8 cellular contexts compared by ENCODE assay signal in the genomic region with DNA sequence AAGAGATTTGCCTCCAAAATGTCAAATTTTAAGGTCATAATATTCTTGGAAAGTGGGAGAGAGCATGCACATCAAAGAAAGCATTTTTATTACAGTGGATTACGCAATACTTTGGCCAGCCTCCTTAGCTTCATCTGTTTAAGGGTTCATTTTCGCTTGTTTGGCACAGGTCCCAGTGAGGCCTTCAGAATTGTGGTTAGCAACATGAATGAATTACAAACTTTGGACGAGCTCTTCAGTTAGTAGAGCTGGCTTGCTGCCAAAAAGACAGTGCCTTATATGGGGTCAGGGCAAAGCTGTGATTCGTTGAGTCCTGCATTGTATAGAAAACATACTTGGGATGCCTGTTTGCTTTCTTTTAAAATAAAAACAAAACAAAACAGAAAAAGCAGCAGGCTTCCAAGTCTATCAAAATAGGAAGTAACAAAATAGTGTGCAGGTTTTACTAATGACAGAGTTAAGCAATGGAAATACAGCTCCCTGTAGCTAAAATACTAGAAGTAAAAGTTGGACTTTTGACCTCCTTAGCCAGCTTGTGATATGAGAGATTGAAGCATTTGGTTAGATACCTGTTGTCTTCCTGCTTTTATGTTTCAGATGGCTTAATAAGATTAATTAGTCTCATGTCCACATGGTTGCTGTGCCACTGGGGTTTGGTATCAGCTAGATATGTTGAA.
DNase-seq lines count a peak whose midpoint lies in the region; ATAC-seq, FAIRE-seq and TF ChIP-seq lines count a peak whose summit lies in the region.

No MANE protein-coding gene starts in this region.

- TF ChIP-seq CTCF in A549 (IDR thresholded peaks at IDR 0.05), result no peak
- TF ChIP-seq CTCF in GM10266 (IDR thresholded peaks at IDR 0.05; ENCODE audit: control insufficient read depth, insufficient read depth, low read depth, missing control alignments), result no peak
- TF ChIP-seq CTCF in stomach (IDR thresholded peaks at IDR 0.05), result no peak

- TF ChIP-seq POLR2A in A549 (IDR thresholded peaks at IDR 0.05; ENCODE audit: low read length) (no peak), stomach (IDR thresholded peaks at IDR 0.05) (no peak)

- FAIRE-seq in A549 (lab: Jason Lieb, UNC), result peak; percentile 96

- peaks cover 83% of the 10 kb centered on the region for H3K4me1 ChIP-seq in A549
- H3K4me1 ChIP-seq in SJCRH30, result peaks cover 27% of the 10 kb centered on the region
- peaks cover 11 to 41% (median 29%) of the 10 kb centered on the region in 4 donors for H3K4me1 ChIP-seq in stomach

- H3K9me3 ChIP-seq in A549, result no peaks in the 10 kb centered on the region
- no peaks in the 10 kb centered on the region for H3K9me3 ChIP-seq in SJCRH30 (replicated peaks)
- no peaks in the 10 kb centered on the region for H3K9me3 ChIP-seq in stomach

- H3K4me3 ChIP-seq in A549 (no peak overlapping the region), SJCRH30 (no peak overlapping the region), stomach (no peak overlapping the region)

- H3K27ac ChIP-seq in A549 (peak overlapping the region in 1 of 2 experiments; percentile 0; a peak in 1 of 6 replicates), SJCRH30 (peak overlapping the region; percentile 5; the same call in 1 of the 2 replicates), stomach (peak overlapping the region in 1 of 5 donors; percentile 5)

- intact Hi-C loops in stomach (cut with DNase I; ENCODE audit: low total_unique reads), result no loop called here

- POLR2A ChIA-PET in A549 (lab: Yijun Ruan, JAX), result interaction anchor here (0.6 to 1.7 kb wide), 4 partner anchors 117 to 229 kb away, joined by 3 to 9 read pairs (median 4); a partner anchor contains a TSS

- H3K4me2 ChIP-seq in A549, result peak overlapping the region; percentile 51

- H3K27me3 ChIP-seq in SJCRH30 (no peaks in the 10 kb centered on the region), stomach (no peaks in the 10 kb centered on the region)

- CTCF ChIA-PET in A549 (lab: Yijun Ruan, JAX), result interaction anchor here (0.8 to 5.9 kb wide), 4 partner anchors 8 to 554 kb away, joined by 3 to 34 read pairs (median 10); no protein-coding TSS in a partner anchor

- TF ChIP-seq RAD21 in A549 (conservative IDR thresholded peaks at IDR 0.05 in 1 of 2, IDR thresholded peaks at IDR 0.05 in 1 of 2), result no peak; a peak in 1 of 5 replicates

- DNase-seq in A549 (ENCODE audit: low read depth in 1 of 2, low spot score in 1 of 2) (peak; percentile 49 to 94), GM10266 (ENCODE audit: extremely low spot score) (peak; percentile 23), NCI-H1092 treated with DMSO at 0.1 percent for 48 hours (lab: John Stamatoyannopoulos, UW) (peak; percentile 95), SJCRH30 (peak; percentile 97 to 99), left lobe of liver (ENCODE audit: low spot score) (peak; percentile 90), stomach (peak; percentile 73)
- DNase-seq in central memory CD4-positive, alpha-beta T cell, result peak; percentile 29

- WGBS in A549 (ENCODE audit: missing lambda C conversion rate), result 7% methylated on average over 4 of the region's 4 CpGs
- WGBS in stomach, 5 donors, result 2 to 13% (median 10%) methylated on average over 4 of the region's 4 CpGs

- H3K36me3 ChIP-seq in SJCRH30 (peaks cover 15% of the 10 kb centered on the region), stomach (peaks cover 0 to 16% (median 3%) of the 10 kb centered on the region in 4 donors)

- peak; percentile 77 to 81 for ATAC-seq in A549
- ATAC-seq in HG02759 (IDR thresholded peaks at IDR 0.05; ENCODE audit: unreplicated experiment), result peak; percentile 92
- ATAC-seq in left lobe of liver, result peak; percentile 91

- TF ChIP-seq EP300 in A549 (IDR thresholded peaks at IDR 0.05) (no peak), stomach (IDR thresholded peaks at IDR 0.05) (no peak)

TF ChIP-seq in A549, 52 proteins besides CTCF, POLR2A, EP300 and RAD21:
- TF ChIP-seq, protein P1, sequence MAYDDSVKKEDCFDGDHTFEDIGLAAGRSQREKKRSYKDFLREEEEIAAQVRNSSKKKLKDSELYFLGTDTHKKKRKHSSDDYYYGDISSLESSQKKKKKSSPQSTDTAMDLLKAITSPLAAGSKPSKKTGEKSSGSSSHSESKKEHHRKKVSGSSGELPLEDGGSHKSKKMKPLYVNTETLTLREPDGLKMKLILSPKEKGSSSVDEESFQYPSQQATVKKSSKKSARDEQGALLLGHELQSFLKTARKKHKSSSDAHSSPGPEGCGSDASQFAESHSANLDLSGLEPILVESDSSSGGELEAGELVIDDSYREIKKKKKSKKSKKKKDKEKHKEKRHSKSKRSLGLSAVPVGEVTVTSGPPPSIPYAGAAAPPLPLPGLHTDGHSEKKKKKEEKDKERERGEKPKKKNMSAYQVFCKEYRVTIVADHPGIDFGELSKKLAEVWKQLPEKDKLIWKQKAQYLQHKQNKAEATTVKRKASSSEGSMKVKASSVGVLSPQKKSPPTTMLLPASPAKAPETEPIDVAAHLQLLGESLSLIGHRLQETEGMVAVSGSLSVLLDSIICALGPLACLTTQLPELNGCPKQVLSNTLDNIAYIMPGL (CRISPR knock-in tag; IDR thresholded peaks at IDR 0.05; ENCODE audit: borderline replicate concordance), result no peak
- TF ChIP-seq JUNB (IDR thresholded peaks at IDR 0.05) (no peak), POLR2AphosphoS2 (conservative IDR thresholded peaks at IDR 0.05; ENCODE audit: low read length) (no peak), FOXS1 (CRISPR knock-in tag; IDR thresholded peaks at IDR 0.05) (no peak), ZFP36 (IDR thresholded peaks at IDR 0.05; ENCODE audit: borderline replicate concordance, partially characterized antibody) (peak; percentile 34), FOSL2 (IDR thresholded peaks at IDR 0.05) (no peak), FOSL2 (CRISPR knock-in tag; IDR thresholded peaks at IDR 0.05) (no peak), SMC3 (IDR thresholded peaks at IDR 0.05) (no peak), JUN (IDR thresholded peaks at IDR 0.05) (0 out of 5 replicates have a peak, but pooled peaks of 1 of the 2 experiments have one; percentile 39), HDAC2 (IDR thresholded peaks at IDR 0.05) (no peak), EHMT2 (IDR thresholded peaks at IDR 0.05; ENCODE audit: low read depth) (no peak), GATA3 (IDR thresholded peaks at IDR 0.05; ENCODE audit: borderline replicate concordance) (peak; percentile 52; the same call in 1 of the 2 replicates), RARB (CRISPR knock-in tag; IDR thresholded peaks at IDR 0.05) (no peak), HOXA7 (CRISPR knock-in tag; IDR thresholded peaks at IDR 0.05) (peak; percentile 48; the same call in 1 of the 2 replicates), KDM1A (IDR thresholded peaks at IDR 0.05; ENCODE audit: low read depth) (no peak), HEYL (CRISPR knock-in tag; IDR thresholded peaks at IDR 0.05) (no peak), MAZ (IDR thresholded peaks at IDR 0.05; ENCODE audit: borderline replicate concordance, low read depth, low read length) (no peak), NFE2L2 (conservative IDR thresholded peaks at IDR 0.05; ENCODE audit: low read length) (no peak), RFX5 (IDR thresholded peaks at IDR 0.05) (no peak), CEBPB (IDR thresholded peaks at IDR 0.05) (peak; percentile 98 to 99), ZSCAN20 (CRISPR knock-in tag; IDR thresholded peaks at IDR 0.05) (no peak), RCOR1 (IDR thresholded peaks at IDR 0.05; ENCODE audit: low read depth, low read length) (no peak)
- TF ChIP-seq, protein P2, sequence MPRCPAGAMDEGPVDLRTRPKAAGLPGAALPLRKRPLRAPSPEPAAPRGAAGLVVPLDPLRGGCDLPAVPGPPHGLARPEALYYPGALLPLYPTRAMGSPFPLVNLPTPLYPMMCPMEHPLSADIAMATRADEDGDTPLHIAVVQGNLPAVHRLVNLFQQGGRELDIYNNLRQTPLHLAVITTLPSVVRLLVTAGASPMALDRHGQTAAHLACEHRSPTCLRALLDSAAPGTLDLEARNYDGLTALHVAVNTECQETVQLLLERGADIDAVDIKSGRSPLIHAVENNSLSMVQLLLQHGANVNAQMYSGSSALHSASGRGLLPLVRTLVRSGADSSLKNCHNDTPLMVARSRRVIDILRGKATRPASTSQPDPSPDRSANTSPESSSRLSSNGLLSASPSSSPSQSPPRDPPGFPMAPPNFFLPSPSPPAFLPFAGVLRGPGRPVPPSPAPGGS (IDR thresholded peaks at IDR 0.05), result 0 out of 3 replicates have a peak, but pooled peaks have one; percentile 42
- TF ChIP-seq, protein P3, sequence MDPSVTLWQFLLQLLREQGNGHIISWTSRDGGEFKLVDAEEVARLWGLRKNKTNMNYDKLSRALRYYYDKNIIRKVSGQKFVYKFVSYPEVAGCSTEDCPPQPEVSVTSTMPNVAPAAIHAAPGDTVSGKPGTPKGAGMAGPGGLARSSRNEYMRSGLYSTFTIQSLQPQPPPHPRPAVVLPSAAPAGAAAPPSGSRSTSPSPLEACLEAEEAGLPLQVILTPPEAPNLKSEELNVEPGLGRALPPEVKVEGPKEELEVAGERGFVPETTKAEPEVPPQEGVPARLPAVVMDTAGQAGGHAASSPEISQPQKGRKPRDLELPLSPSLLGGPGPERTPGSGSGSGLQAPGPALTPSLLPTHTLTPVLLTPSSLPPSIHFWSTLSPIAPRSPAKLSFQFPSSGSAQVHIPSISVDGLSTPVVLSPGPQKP (IDR thresholded peaks at IDR 0.05; ENCODE audit: low read depth, low read length), result no peak
- TF ChIP-seq, protein P4, sequence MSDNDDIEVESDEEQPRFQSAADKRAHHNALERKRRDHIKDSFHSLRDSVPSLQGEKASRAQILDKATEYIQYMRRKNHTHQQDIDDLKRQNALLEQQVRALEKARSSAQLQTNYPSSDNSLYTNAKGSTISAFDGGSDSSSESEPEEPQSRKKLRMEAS (IDR thresholded peaks at IDR 0.05), result peak; percentile 34; the same call in 1 of the 2 replicates
- TF ChIP-seq, protein P5, sequence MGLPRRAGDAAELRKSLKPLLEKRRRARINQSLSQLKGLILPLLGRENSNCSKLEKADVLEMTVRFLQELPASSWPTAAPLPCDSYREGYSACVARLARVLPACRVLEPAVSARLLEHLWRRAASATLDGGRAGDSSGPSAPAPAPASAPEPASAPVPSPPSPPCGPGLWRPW (IDR thresholded peaks at IDR 0.05), result peak; percentile 53; the same call in 1 of the 2 replicates
- TF ChIP-seq, protein P6, sequence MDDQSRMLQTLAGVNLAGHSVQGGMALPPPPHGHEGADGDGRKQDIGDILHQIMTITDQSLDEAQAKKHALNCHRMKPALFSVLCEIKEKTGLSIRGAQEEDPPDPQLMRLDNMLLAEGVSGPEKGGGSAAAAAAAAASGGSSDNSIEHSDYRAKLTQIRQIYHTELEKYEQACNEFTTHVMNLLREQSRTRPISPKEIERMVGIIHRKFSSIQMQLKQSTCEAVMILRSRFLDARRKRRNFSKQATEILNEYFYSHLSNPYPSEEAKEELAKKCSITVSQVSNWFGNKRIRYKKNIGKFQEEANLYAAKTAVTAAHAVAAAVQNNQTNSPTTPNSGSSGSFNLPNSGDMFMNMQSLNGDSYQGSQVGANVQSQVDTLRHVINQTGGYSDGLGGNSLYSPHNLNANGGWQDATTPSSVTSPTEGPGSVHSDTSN (IDR thresholded peaks at IDR 0.05), result no peak

Comparison
In these comparisons a context has a peak if more than half of its experiments do, and no peak if none do; other contexts are left out.
1. DNase-seq: peak in every context shown above with its lines; median percentile 98 in SJCRH30; 95 in NCI-H1092 treated with DMSO at 0.1 percent for 48 hours; 90 in left lobe of liver; 73 in stomach; 72 in A549; 29 in central memory CD4-positive, alpha-beta T cell; 23 in GM10266.